12 cellular contexts compared by ENCODE assay signal in the genomic region with DNA sequence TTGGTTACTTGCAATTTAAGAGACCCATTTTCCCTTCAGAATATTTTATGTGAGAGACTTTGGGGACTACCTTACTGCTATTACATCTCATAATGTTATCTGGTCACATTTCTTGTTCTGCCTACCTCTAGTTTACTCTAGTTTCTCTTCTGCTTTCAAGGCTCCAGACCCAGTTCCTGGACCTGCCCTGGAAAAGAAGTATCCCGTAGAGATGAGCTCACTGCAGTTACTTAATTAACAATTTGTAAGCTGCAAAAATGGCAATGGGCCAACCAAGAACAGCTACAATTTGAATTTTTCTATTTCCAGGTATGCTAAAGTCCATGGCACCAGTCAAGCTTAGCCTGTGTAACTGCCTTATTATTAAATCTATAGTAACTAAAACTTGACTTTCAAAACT. TPM values are rescaled to one million over a fixed set of nuclear protein-coding genes. Genes with fewer than 3 reads are reported as not detected.
A peak's percentile ranks its signal among the peaks of the same experiment; 100 is the strongest.
DNase-seq lines count a peak whose midpoint lies in the region; ATAC-seq, FAIRE-seq and TF ChIP-seq lines count a peak whose summit lies in the region.
"Had no signal": no experiment of that assay in that cellular context is flagged by ENCODE, and none has a peak within 500 bp of the region (broad histone marks: within the 10 kb centered on the region; RNA-seq: fewer than 3 reads in every experiment).

No MANE protein-coding gene starts in this region.

- TF ChIP-seq POLR2A in GM12891 (IDR thresholded peaks at IDR 0.05; ENCODE audit: low read depth, low read length) (no peak), suprapubic skin (IDR thresholded peaks at IDR 0.05) (no peak)

- DNase-seq in GM12891 (ENCODE audit: insufficient read length, low spot score) (no peak), NCI-H1105 (lab: John Stamatoyannopoulos, UW) (no peak), suprapubic skin (ENCODE audit: low spot score in 2 of 2) (no peak)
- no peak for DNase-seq in activated naive CD8-positive, alpha-beta T cell treated with anti-CD3 and anti-CD28 coated beads for 36 hours
- DNase-seq in stimulated activated CD4-positive, alpha-beta T cell treated with anti-CD3 and anti-CD28 coated beads, Interleukin-12 subunit alpha, Interleukin-12 subunit beta, amount 100 ng/mL, for 4 hours, result no peak
- no peak for DNase-seq in central memory CD4-positive, alpha-beta T cell
- DNase-seq: cerebellar nuclear complex had no signal

- 20% methylated on average over 1 of the region's 1 CpG for WGBS in suprapubic skin

- ATAC-seq in GM19463 (IDR thresholded peaks at IDR 0.05; ENCODE audit: unreplicated experiment) (peak; percentile 78), HG03175 (IDR thresholded peaks at IDR 0.05; ENCODE audit: unreplicated experiment) (peak; percentile 82)
- ATAC-seq: K562 had no signal

- H3K27ac ChIP-seq in suprapubic skin, result no peak overlapping the region
- H3K27ac ChIP-seq: prostate gland, VCaP had no signal

- H3K9me3 Mint-ChIP-seq in activated naive CD8-positive, alpha-beta T cell treated with anti-CD3 and anti-CD28 coated beads for 36 hours, result peaks cover 8% of the 10 kb centered on the region

- H3K27me3 ChIP-seq in suprapubic skin, result no peaks in the 10 kb centered on the region

- peak overlapping the region; percentile 91 for H3K27ac Mint-ChIP-seq in activated naive CD8-positive, alpha-beta T cell treated with anti-CD3 and anti-CD28 coated beads for 36 hours

- H3K4me1 Mint-ChIP-seq in activated naive CD8-positive, alpha-beta T cell treated with anti-CD3 and anti-CD28 coated beads for 36 hours, result peaks cover 70% of the 10 kb centered on the region

- H3K36me3 Mint-ChIP-seq in activated naive CD8-positive, alpha-beta T cell treated with anti-CD3 and anti-CD28 coated beads for 36 hours, result peaks cover 49% of the 10 kb centered on the region

- H3K4me3 Mint-ChIP-seq in activated naive CD8-positive, alpha-beta T cell treated with anti-CD3 and anti-CD28 coated beads for 36 hours, result peak overlapping the region; percentile 52

- H3K9me3 ChIP-seq in suprapubic skin, result no peaks in the 10 kb centered on the region
- H3K9me3 ChIP-seq: prostate gland had no signal

- TF ChIP-seq CTCF in suprapubic skin (IDR thresholded peaks at IDR 0.05), result no peak

- FAIRE-seq in GM12891 (lab: Jason Lieb, UNC), result peak; percentile 13
- FAIRE-seq: K562 had no signal

- H3K4me3 ChIP-seq in suprapubic skin, result no peak overlapping the region
- H3K4me3 ChIP-seq: K562, prostate gland had no signal

- TF ChIP-seq EP300 in suprapubic skin (IDR thresholded peaks at IDR 0.05), result no peak

- H3K4me1 ChIP-seq in suprapubic skin, result peaks cover 33% of the 10 kb centered on the region
- H3K4me1 ChIP-seq: prostate gland had no signal

- H3K36me3 ChIP-seq in suprapubic skin, result no peaks in the 10 kb centered on the region
- H3K36me3 ChIP-seq: prostate gland had no signal

- no peaks in the 10 kb centered on the region for H3K27me3 Mint-ChIP-seq in activated naive CD8-positive, alpha-beta T cell treated with anti-CD3 and anti-CD28 coated beads for 36 hours

TF ChIP-seq in GM12891, 5 proteins besides CTCF, POLR2A, EP300 and RAD21:
- TF ChIP-seq SPI1 (IDR thresholded peaks at IDR 0.05; ENCODE audit: low read depth, low read length) (peak; percentile 88), TAF1 (IDR thresholded peaks at IDR 0.05; ENCODE audit: low read depth, low read length) (no peak)
TF ChIP-seq in GM12891: peak in this region for 1.

RNA-seq across cellular contexts. Expression of a gene that starts 25.0 kb away (rescaled TPM):
- 17.2 TPM for polyA plus RNA-seq in GM12891 (2012; ENCODE audit: low read depth, missing spikeins)
- 10 to 100 TPM; 55.5 to 56.1 TPM for total RNA-seq in activated naive CD8-positive, alpha-beta T cell treated with anti-CD3 and anti-CD28 coated beads for 36 hours
- 10 to 100 TPM; 49.8 to 81.8 (median 74.1) TPM for total RNA-seq in suprapubic skin

RNA-seq across cellular contexts. Expression of a gene that starts 57.5 kb away (rescaled TPM):
- polyA plus RNA-seq in GM12891 (2012; ENCODE audit: low read depth, missing spikeins), result 0.17 TPM
- total RNA-seq in activated naive CD8-positive, alpha-beta T cell treated with anti-CD3 and anti-CD28 coated beads for 36 hours, result 1 to 10 TPM; 2.3 to 2.6 TPM
- 1 to 10 TPM; 1.0 to 6.0 (median 3.4) TPM for total RNA-seq in suprapubic skin
